In genomic region chr10:44966816-44967509, GRCh38 we compare ENCODE assay signal across 10 cellular contexts. TPM values are rescaled to one million over a fixed set of nuclear protein-coding genes. Genes with fewer than 3 reads are reported as not detected.
DNase-seq lines count a peak whose midpoint lies in the region; ATAC-seq, FAIRE-seq and TF ChIP-seq lines count a peak whose summit lies in the region.
"Had no signal": no experiment of that assay in that cellular context is flagged by ENCODE, and none has a peak within 500 bp of the region (broad histone marks: within the 10 kb centered on the region; RNA-seq: fewer than 3 reads in every experiment).

No MANE protein-coding gene starts in this region.

- TF ChIP-seq POLR2A in stomach (IDR thresholded peaks at IDR 0.05) = no peak
- no peak for TF ChIP-seq POLR2A in Peyer's patch (IDR thresholded peaks at IDR 0.05)

- no peak overlapping the region for H3K4me2 ChIP-seq in astrocyte (ENCODE audit: low read length)

- H3K4me1 ChIP-seq in astrocyte (ENCODE audit: insufficient read depth, low read length) = peaks cover 22% of the 10 kb centered on the region
- peaks cover 36 to 76% (median 61%) of the 10 kb centered on the region in 4 donors for H3K4me1 ChIP-seq in stomach
- H3K4me1 ChIP-seq in mucosa of descending colon (ENCODE audit: low read depth) = peaks cover 14% of the 10 kb centered on the region
- H3K4me1 ChIP-seq in Peyer's patch = peaks cover 4 to 45% (median 33%) of the 10 kb centered on the region in 4 donors

- H3K27ac Mint-ChIP-seq in HFFc6 (no peak overlapping the region), astrocyte (ENCODE audit: unreplicated experiment) (no peak overlapping the region)

- H3K9ac ChIP-seq in astrocyte (ENCODE audit: low read length) = no peak overlapping the region

- H3K9me3 Mint-ChIP-seq in HFFc6 = no peaks in the 10 kb centered on the region
- no peaks in the 10 kb centered on the region for H3K9me3 Mint-ChIP-seq in astrocyte (ENCODE audit: unreplicated experiment)

- peak; percentile 74 for TF ChIP-seq CTCF in HFFc6 (IDR thresholded peaks at IDR 0.05)
- TF ChIP-seq CTCF in astrocyte (IDR thresholded peaks at IDR 0.05; ENCODE audit: insufficient read depth, low read depth, low read length) = peak; percentile 25
- peak in 1 of 7 experiments; percentile 21 for TF ChIP-seq CTCF in stomach (IDR thresholded peaks at IDR 0.05)
- no peak for TF ChIP-seq CTCF in mucosa of descending colon (IDR thresholded peaks at IDR 0.05)
- peak in 3 of 6 experiments; percentile 16 to 22 (median 19) for TF ChIP-seq CTCF in Peyer's patch (IDR thresholded peaks at IDR 0.05)

- 92 to 96% (median 93%) methylated on average over 2 to 8 of the region's 8 CpGs for WGBS in stomach, 5 donors

- H3K27me3 ChIP-seq in astrocyte (ENCODE audit: insufficient read depth, low read length) (no peaks in the 10 kb centered on the region), stomach (no peaks in the 10 kb centered on the region), Peyer's patch (no peaks in the 10 kb centered on the region)

- H3K27ac ChIP-seq in astrocyte (ENCODE audit: low read depth, low read length) = no peak overlapping the region
- H3K27ac ChIP-seq in stomach = peak overlapping the region in 4 of 5 donors; percentile 39 to 70 (median 54)
- H3K27ac ChIP-seq in Peyer's patch = peak overlapping the region in 2 of 4 donors; percentile 20 to 48

- H3K36me3 ChIP-seq in astrocyte (ENCODE audit: insufficient read depth, low read length) (no peaks in the 10 kb centered on the region), stomach (peaks cover 9 to 28% (median 24%) of the 10 kb centered on the region in 4 donors), mucosa of descending colon (ENCODE audit: low read depth) (no peaks in the 10 kb centered on the region), Peyer's patch (peaks cover 0 to 18% (median 0%) of the 10 kb centered on the region in 3 donors)
- H3K36me3 ChIP-seq: HAP-1 had no signal

- H3K36me3 Mint-ChIP-seq in HFFc6 (ENCODE audit: low read depth) (no peaks in the 10 kb centered on the region), astrocyte (ENCODE audit: low read depth, unreplicated experiment) (peaks cover 10% of the 10 kb centered on the region)

- FAIRE-seq in astrocyte (lab: Jason Lieb, UNC) = no peak

- no peaks in the 10 kb centered on the region for H3K79me2 ChIP-seq in astrocyte (ENCODE audit: insufficient read depth, low read length)

- H3K4me3 Mint-ChIP-seq in HFFc6 = no peak overlapping the region
- no peak overlapping the region for H3K4me3 Mint-ChIP-seq in astrocyte (ENCODE audit: unreplicated experiment)

- ATAC-seq in HG03469 (IDR thresholded peaks at IDR 0.05; ENCODE audit: unreplicated experiment) (no peak), mucosa of descending colon (no peak)

- peaks cover 5% of the 10 kb centered on the region for H3K27me3 Mint-ChIP-seq in HFFc6 (ENCODE audit: insufficient read depth)
- H3K27me3 Mint-ChIP-seq in astrocyte (ENCODE audit: low read depth, unreplicated experiment) = no peaks in the 10 kb centered on the region

- H3K4me1 Mint-ChIP-seq in HFFc6 (ENCODE audit: low read depth) = peaks cover 24% of the 10 kb centered on the region
- H3K4me1 Mint-ChIP-seq in astrocyte (ENCODE audit: low read depth, unreplicated experiment) = peaks cover 58% of the 10 kb centered on the region

- no peak overlapping the region for H3K4me3 ChIP-seq in astrocyte (ENCODE audit: insufficient read depth, low read depth, low read length)
- no peak overlapping the region for H3K4me3 ChIP-seq in stomach
- H3K4me3 ChIP-seq in mucosa of descending colon = no peak overlapping the region
- no peak overlapping the region for H3K4me3 ChIP-seq in Peyer's patch
- H3K4me3 ChIP-seq: HAP-1 had no signal

- DNase-seq in HFFc6 = no peak
- DNase-seq in astrocyte (ENCODE audit: low read depth) = no peak
- DNase-seq in left kidney (ENCODE audit: low read depth, low spot score) = peak; percentile 47
- no peak for DNase-seq in stomach
- DNase-seq in mucosa of descending colon = no peak
- no peak for DNase-seq in Peyer's patch
- no peak for DNase-seq in NCI-H446 (lab: John Stamatoyannopoulos, UW)
- DNase-seq: central memory CD4-positive, alpha-beta T cell had no signal

- no peak overlapping the region for H2AFZ ChIP-seq in astrocyte (ENCODE audit: low read depth, low read length)

- H3K9me3 ChIP-seq in astrocyte (ENCODE audit: insufficient read depth, low read depth, low read length) (no peaks in the 10 kb centered on the region), stomach (no peaks in the 10 kb centered on the region), mucosa of descending colon (no peaks in the 10 kb centered on the region), Peyer's patch (no peaks in the 10 kb centered on the region)
- H3K9me3 ChIP-seq: HAP-1 had no signal

- TF ChIP-seq EP300 in stomach (IDR thresholded peaks at IDR 0.05) = no peak

- intact Hi-C loops in stomach (cut with DNase I; ENCODE audit: low total_unique reads) (loop anchor here (5.0 kb wide), 1 partner anchor 35 kb away; no protein-coding TSS in a partner anchor), mucosa of descending colon (cut with DNase I, micrococcal nuclease) (no loop called here)

- H4K20me1 ChIP-seq in astrocyte (ENCODE audit: insufficient read depth, low read length) = no peaks in the 10 kb centered on the region

RNA-seq across cellular contexts. Expression of gene RASSF4, which starts 7.4 kb away (rescaled TPM):
- 1 to 10 TPM; 1.1 to 3.8 (median 2.9) TPM for total RNA-seq in HFFc6 (2021; fragmentation: NEBNext Ultra II Directional; extraction: Animal tissue kit (Norgen Biotek cat#: 25700))
- total RNA-seq in astrocyte (69.9 and 83.0 TPM in 2 replicates), stomach (10 to 100 TPM in 4 of 5 donors, 1 to 10 TPM in 1; 7.8 to 74.5 (median 22.7) TPM), mucosa of descending colon (10 to 100 TPM; 20.0 to 50.6 (median 32.3) TPM), Peyer's patch (10 to 100 TPM; 62.7 to 99.6 (median 68.2) TPM)
- polyA plus RNA-seq in stomach = 10 to 100 TPM in 2 of 3 donors, 1 to 10 TPM in 1; 7.8 to 13.7 (median 10.4) TPM

RNA-seq across cellular contexts. Expression of gene DEPP1, which starts 11.6 kb away (rescaled TPM):
- under 1 TPM; 0.43 to 0.78 (median 0.52) TPM for total RNA-seq in HFFc6 (2021; fragmentation: NEBNext Ultra II Directional; extraction: Animal tissue kit (Norgen Biotek cat#: 25700))
- total RNA-seq in astrocyte (6.6 and 8.0 TPM in 2 replicates), stomach (10 to 100 TPM in 4 of 5 donors, 1 to 10 TPM in 1; 9.8 to 72.9 (median 29.0) TPM), mucosa of descending colon (10 to 100 TPM; 14.8 to 19.0 (median 18.1) TPM), Peyer's patch (10 to 100 TPM in 3 of 4 donors, 1 to 10 TPM in 1; 3.9 to 96.0 (median 49.8) TPM)
- polyA plus RNA-seq in stomach = 10 to 100 TPM; 24.4 to 65.1 (median 42.0) TPM

RNA-seq across cellular contexts. Expression of gene ZNF22, which starts 33.8 kb away (rescaled TPM):
- 10 to 100 TPM in 4 of 6 experiments, 1 to 10 TPM in 2; 7.4 to 15.8 (median 13.2) TPM for total RNA-seq in HFFc6 (2021; fragmentation: NEBNext Ultra II Directional; extraction: Animal tissue kit (Norgen Biotek cat#: 25700))
- total RNA-seq in astrocyte = 10.9 and 12.0 TPM in 2 replicates
- total RNA-seq in stomach = 10 to 100 TPM in 3 of 5 donors, 1 to 10 TPM in 1, under 1 TPM in 1; 0.58 to 39.8 (median 13.4) TPM
- 10 to 100 TPM; 12.1 to 23.5 (median 20.2) TPM for polyA plus RNA-seq in stomach
- total RNA-seq in mucosa of descending colon = 10 to 100 TPM; 14.6 to 17.7 (median 15.5) TPM
- total RNA-seq in Peyer's patch = 10 to 100 TPM in 1 of 4 donors, 1 to 10 TPM in 3; 4.7 to 19.0 (median 8.0) TPM

RNA-seq across cellular contexts. Expression of gene TMEM72, which starts 55.8 kb away (rescaled TPM):
- total RNA-seq in HFFc6 (2021; fragmentation: NEBNext Ultra II Directional; extraction: Animal tissue kit (Norgen Biotek cat#: 25700)) = not detected
- not detected in 2 replicates for total RNA-seq in astrocyte
- 10 to 100 TPM in 1 of 5 donors, 1 to 10 TPM in 1, not detected in 3; 1.3 to 30.4 TPM for total RNA-seq in stomach
- under 1 TPM in 1 of 3 donors, not detected in 2; 0.13 TPM for polyA plus RNA-seq in stomach
- 10 to 100 TPM; 14.9 to 40.6 (median 17.4) TPM for total RNA-seq in mucosa of descending colon
- under 1 TPM in 1 of 4 donors, not detected in 3; 0.53 TPM for total RNA-seq in Peyer's patch
